In genomic region chr4:17911608-17912007, GRCh38 we compare ENCODE assay signal across 26 cellular contexts.
"Had no signal": no experiment of that assay in that cellular context is flagged by ENCODE, and none has a peak within 500 bp of the region (broad histone marks: within the 10 kb centered on the region; RNA-seq: fewer than 3 reads in every experiment).

No MANE protein-coding gene starts in this region.

- DNase-seq: activated B cell treated with CpG ODN at 0.5 μM for 24 hours; activated CD4-positive, alpha-beta memory T cell treated with anti-CD3 and anti-CD28 coated beads, Interleukin-2, amount 10 ng/mL, durations not matched to agents 7 days and 5 days; activated CD4-positive, alpha-beta T cell treated with anti-CD3 and anti-CD28 coated beads for 4 hours; activated CD4-positive, alpha-beta T cell treated with anti-CD3 and anti-CD28 coated beads, Interleukin-2, amount 10 ng/mL, durations not matched to agents 24 days and 14 days; activated CD4-positive, alpha-beta T cell treated with anti-CD3 and anti-CD28 coated beads, Interleukin-2, amount 50 U/mL, for 1 hour; activated CD4-positive, alpha-beta T cell treated with anti-CD3 and anti-CD28 coated beads, Interleukin-2, amount 50 U/mL, for 48 hours; activated CD4-positive, CD25-positive, alpha-beta regulatory T cell treated with anti-CD3 and anti-CD28 coated beads, Interleukin-2, amount 50 U/mL, for 72 hours; activated CD8-positive, alpha-beta memory T cell treated with anti-CD3 and anti-CD28 coated beads for 24 hours; activated CD8-positive, alpha-beta memory T cell treated with anti-CD3 and anti-CD28 coated beads, Interleukin-2, amount 10 ng/mL, durations not matched to agents 7 days and 5 days; activated CD8-positive, alpha-beta memory T cell treated with anti-CD3 and anti-CD28 coated beads, Interleukin-2, amount 50 U/mL, for 48 hours; activated CD8-positive, alpha-beta T cell treated with anti-CD3 and anti-CD28 coated beads, Interleukin-2, amount 10 ng/mL, durations not matched to agents 7 days and 5 days; activated effector memory CD4-positive, alpha-beta T cell treated with Interleukin-2 at 50 U/mL for 16 hours; activated gamma-delta T cell; activated naive CD4-positive, alpha-beta T cell treated with anti-CD3 and anti-CD28 coated beads, Interleukin-2, amount 10 ng/mL, durations not matched to agents 7 days and 5 days; activated naive CD4-positive, alpha-beta T cell treated with Interleukin-2 at 50 U/mL for 16 hours; activated naive CD8-positive, alpha-beta T cell treated with anti-CD3 and anti-CD28 coated beads, Interleukin-2, amount 10 ng/mL, durations not matched to agents 7 days and 5 days; activated naive CD8-positive, alpha-beta T cell treated with anti-CD3 and anti-CD28 coated beads, Interleukin-2, amount 50 U/mL, for 24 hours; activated T-cell treated with anti-CD3 and anti-CD28 coated beads, Interleukin-2, amount 50 U/mL, for 24 hours; activated T-cell treated with anti-CD3 and anti-CD28 coated beads, Interleukin-2, amount 50 U/mL, for 48 hours; central memory CD4-positive, alpha-beta T cell; T-helper 1 cell; T-helper 2 cell; T-helper 9 cell had no signal

- FAIRE-seq: TTC549 had no signal

- H3K27ac ChIP-seq: ascending aorta, VCaP had no signal

- H3K4me1 ChIP-seq: ascending aorta had no signal

- H3K4me3 ChIP-seq: ascending aorta had no signal

- H3K27me3 ChIP-seq: ascending aorta had no signal

- ATAC-seq: activated CD8-positive, alpha-beta memory T cell treated with anti-CD3 and anti-CD28 coated beads, Interleukin-2, amount 10 ng/mL, durations not matched to agents 7 days and 5 days; activated CD8-positive, alpha-beta T cell treated with anti-CD3 and anti-CD28 coated beads, Interleukin-2, amount 10 ng/mL, durations not matched to agents 7 days and 5 days; activated naive CD8-positive, alpha-beta T cell treated with anti-CD3 and anti-CD28 coated beads, Interleukin-2, amount 50 U/mL, for 24 hours had no signal

- H3K9me3 ChIP-seq: ascending aorta had no signal
